ENCODE assay signal across 8 cellular contexts in the genomic region with DNA sequence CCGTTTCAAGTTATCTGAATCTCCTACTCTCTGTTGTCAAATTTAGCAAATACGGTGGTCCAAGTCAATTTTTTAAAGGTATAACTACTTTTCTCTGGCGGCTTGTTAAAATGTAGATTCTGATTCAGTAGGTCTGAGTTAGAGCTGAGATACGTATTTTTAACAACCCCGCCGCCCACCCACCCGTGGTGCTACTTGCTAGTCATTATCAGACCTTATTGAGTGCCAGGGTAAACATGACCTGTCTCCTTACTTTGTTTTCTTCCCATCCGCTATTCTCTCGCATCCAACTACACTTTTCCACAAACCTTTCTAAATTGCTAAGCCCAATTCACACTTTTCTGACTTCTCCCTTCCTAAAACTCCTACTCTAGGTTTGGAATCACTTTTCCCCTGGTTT. TPM values are rescaled to one million over a fixed set of nuclear protein-coding genes. Genes with fewer than 3 reads are reported as not detected.
DNase-seq lines count a peak whose midpoint lies in the region; ATAC-seq and TF ChIP-seq lines count a peak whose summit lies in the region.

No MANE protein-coding gene starts in this region.

- peak overlapping the region; percentile 95 for H3K27ac ChIP-seq in GM23248
- peak overlapping the region; percentile 75 for H3K27ac ChIP-seq in SU-DHL-6 (ENCODE audit: low read depth, low read length)
- peak overlapping the region; percentile 96 for H3K27ac ChIP-seq in epithelial cell of prostate
- peak overlapping the region; percentile 93 to 97 (median 96) for H3K27ac ChIP-seq in sigmoid colon

- no peak for ATAC-seq in HG02852 (IDR thresholded peaks at IDR 0.05; ENCODE audit: unreplicated experiment)

- no peaks in the 10 kb centered on the region for H3K9me2 ChIP-seq in GM23248 (ENCODE audit: insufficient read depth)
- no peaks in the 10 kb centered on the region for H3K9me2 ChIP-seq in SU-DHL-6 (replicated peaks; ENCODE audit: insufficient read depth, low read length)

- DNase-seq in GM23248 = peak; percentile 36
- no peak for DNase-seq in epithelial cell of prostate (ENCODE audit: low read depth, low spot score)
- no peak for DNase-seq in sigmoid colon
- DNase-seq in cerebellar nuclear complex (lab: John Stamatoyannopoulos, UW) = no peak
- DNase-seq in NCI-H2227 treated with DMSO at 0.1 percent for 48 hours (lab: John Stamatoyannopoulos, UW) = no peak
- no peak for DNase-seq in NCI-H1694 treated with DMSO at 0.1 percent for 48 hours (lab: John Stamatoyannopoulos, UW)

- in situ Hi-C loops in GM23248 (cut with MboI) = no loop called here

- H3F3A ChIP-seq in GM23248 (ENCODE audit: insufficient read depth) (no peaks in the 10 kb centered on the region), SU-DHL-6 (ENCODE audit: insufficient read depth) (no peaks in the 10 kb centered on the region)

- H3K9me3 ChIP-seq in GM23248 (ENCODE audit: low read depth) (no peaks in the 10 kb centered on the region), SU-DHL-6 (ENCODE audit: insufficient read depth, low read length) (no peaks in the 10 kb centered on the region), sigmoid colon (no peaks in the 10 kb centered on the region)

- intact Hi-C loops in sigmoid colon (cut with DNase I) = loop anchor here (1.0 to 2.0 kb wide), 2 partner anchors 9 to 55 kb away; a partner anchor contains a TSS

- H3K4me3 ChIP-seq in GM23248 (peak overlapping the region; percentile 87), SU-DHL-6 (ENCODE audit: insufficient read depth, low read length, poor library complexity, severe bottlenecking) (peak overlapping the region; percentile 99), sigmoid colon (peak overlapping the region; percentile 77 to 99 (median 82))

- H3K4me2 ChIP-seq in GM23248 (ENCODE audit: unreplicated experiment) (peak overlapping the region; percentile 94), SU-DHL-6 (ENCODE audit: low read depth, low read length, poor library complexity, severe bottlenecking) (peak overlapping the region; percentile 69)

- H3K9ac ChIP-seq in GM23248 = peak overlapping the region; percentile 92
- peak overlapping the region; percentile 96 for H3K9ac ChIP-seq in SU-DHL-6 (ENCODE audit: low read length)

- H3K79me2 ChIP-seq in GM23248 (ENCODE audit: insufficient read depth) = peaks cover 43% of the 10 kb centered on the region
- peaks cover 42% of the 10 kb centered on the region for H3K79me2 ChIP-seq in SU-DHL-6 (ENCODE audit: insufficient read depth, low read length)

- TF ChIP-seq CTCF in SU-DHL-6 (IDR thresholded peaks at IDR 0.05; ENCODE audit: insufficient read depth, low read length, poor library complexity, severe bottlenecking) = no peak
- no peak for TF ChIP-seq CTCF in sigmoid colon (IDR thresholded peaks at IDR 0.05)

- H3K36me3 ChIP-seq in GM23248 (ENCODE audit: low read depth) = no peaks in the 10 kb centered on the region
- H3K36me3 ChIP-seq in SU-DHL-6 (ENCODE audit: low read length) = no peaks in the 10 kb centered on the region
- peaks cover 0 to 4% (median 0%) of the 10 kb centered on the region in 4 donors for H3K36me3 ChIP-seq in sigmoid colon

- H3K27me3 ChIP-seq in GM23248 (replicated peaks; ENCODE audit: insufficient read depth) = no peaks in the 10 kb centered on the region
- no peaks in the 10 kb centered on the region for H3K27me3 ChIP-seq in SU-DHL-6 (ENCODE audit: low read length)
- no peaks in the 10 kb centered on the region for H3K27me3 ChIP-seq in sigmoid colon

- H3K4me1 ChIP-seq in GM23248 (ENCODE audit: insufficient read depth) (peaks cover 18% of the 10 kb centered on the region), sigmoid colon (peaks cover 0 to 35% (median 24%) of the 10 kb centered on the region in 4 donors)

- 0% methylated on average over 9 of the region's 9 CpGs for WGBS in GM23248 (ENCODE audit: low coverage in 1 of 2, low lambda C conversion rate in 2 of 2, missing lambda C conversion rate in 2 of 2), 2 experiments
- WGBS in sigmoid colon, 2 donors = 0 to 1% methylated on average over 9 of the region's 9 CpGs

- no peaks in the 10 kb centered on the region for H4K20me1 ChIP-seq in GM23248 (ENCODE audit: insufficient read depth)
- no peaks in the 10 kb centered on the region; the same call in 1 of the 2 replicates for H4K20me1 ChIP-seq in SU-DHL-6 (ENCODE audit: low read depth, low read length)

- no peak for TF ChIP-seq POLR2A in sigmoid colon (IDR thresholded peaks at IDR 0.05)

- peak overlapping the region; percentile 94 for H2AFZ ChIP-seq in GM23248
- peak overlapping the region; percentile 88 for H2AFZ ChIP-seq in SU-DHL-6 (ENCODE audit: low read depth, low read length, severe bottlenecking)

- no peak for TF ChIP-seq EP300 in sigmoid colon (IDR thresholded peaks at IDR 0.05)

RNA-seq across cellular contexts. Expression of a gene that starts 0.7 kb away (rescaled TPM):
- total RNA-seq in GM23248 (2014; rRNA removed; shearing (Covaris generic)) = 26.2 and 27.5 TPM in 2 replicates
- polyA plus RNA-seq in GM23248 (2016; fragmentation: Nextera tagmentation; extraction: Ambion mirVana) (26.3 and 27.8 TPM in 2 replicates), sigmoid colon (10 to 100 TPM; 13.9 to 16.2 (median 15.3) TPM)
- 10 to 100 TPM; 20.8 to 32.1 (median 28.0) TPM for total RNA-seq in sigmoid colon

RNA-seq across cellular contexts. Expression of a gene that starts 8.5 kb away (rescaled TPM):
- total RNA-seq in GM23248 (2014; rRNA removed; shearing (Covaris generic)) = 9.6 and 10.1 TPM in 2 replicates
- polyA plus RNA-seq in GM23248 (2016; fragmentation: Nextera tagmentation; extraction: Ambion mirVana) (18.4 and 20.9 TPM in 2 replicates), sigmoid colon (10 to 100 TPM in 2 of 3 donors, 1 to 10 TPM in 1; 9.6 to 15.7 (median 10.1) TPM)
- total RNA-seq in sigmoid colon = 10 to 100 TPM; 14.1 to 22.5 (median 18.2) TPM

RNA-seq across cellular contexts. Expression of a gene that starts 55.1 kb away (rescaled TPM):
- total RNA-seq in GM23248 (2014; rRNA removed; shearing (Covaris generic)) = 17.2 and 23.1 TPM in 2 replicates
- 17.2 and 19.8 TPM in 2 replicates for polyA plus RNA-seq in GM23248 (2016; fragmentation: Nextera tagmentation; extraction: Ambion mirVana)
- 10 to 100 TPM; 10.2 to 18.2 (median 11.5) TPM for total RNA-seq in sigmoid colon
- 10 to 100 TPM; 16.4 to 19.2 (median 18.3) TPM for polyA plus RNA-seq in sigmoid colon

RNA-seq across cellular contexts. Expression of a gene that starts 57.7 kb away (rescaled TPM):
- not detected in 2 replicates for total RNA-seq in GM23248 (2014; rRNA removed; shearing (Covaris generic))
- polyA plus RNA-seq in GM23248 (2016; fragmentation: Nextera tagmentation; extraction: Ambion mirVana) = 0.10 TPM in 1 of 2 replicates, not detected in the other
- under 1 TPM in 1 of 4 donors, not detected in 3; 0.83 TPM for total RNA-seq in sigmoid colon
- polyA plus RNA-seq in sigmoid colon = 10 to 100 TPM; 13.8 to 25.9 (median 17.1) TPM
